ENCODE assay signal across 16 cellular contexts in the genomic region with DNA sequence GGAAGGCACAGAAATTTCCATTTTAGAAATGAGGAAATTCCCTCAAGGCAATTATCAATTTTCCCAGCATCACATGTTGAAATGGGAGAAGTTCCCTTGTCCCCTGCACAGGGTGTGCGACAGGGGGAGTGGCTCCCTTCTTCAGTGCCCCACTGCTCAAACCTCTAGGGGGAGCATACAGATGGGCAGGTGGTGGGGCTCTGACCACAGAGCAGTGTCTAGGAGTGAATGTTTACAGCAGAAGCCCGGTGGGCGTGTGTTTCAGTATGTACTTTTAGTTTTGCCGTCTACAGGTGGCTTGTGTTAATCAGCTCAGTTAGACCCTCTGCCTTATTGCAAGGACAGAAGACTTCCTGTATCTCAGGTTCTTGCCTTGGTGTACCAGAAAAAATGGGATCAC.
DNase-seq lines count a peak whose midpoint lies in the region; ATAC-seq and TF ChIP-seq lines count a peak whose summit lies in the region.
"Had no signal": no experiment of that assay in that cellular context is flagged by ENCODE, and none has a peak within 500 bp of the region (broad histone marks: within the 10 kb centered on the region; RNA-seq: fewer than 3 reads in every experiment).

No MANE protein-coding gene starts in this region.

- H3K4me3 ChIP-seq in PC-9: no peak overlapping the region
- H3K4me3 ChIP-seq: cardiac muscle cell, spleen had no signal

- TF ChIP-seq CTCF in GM10266 (IDR thresholded peaks at IDR 0.05; ENCODE audit: control insufficient read depth, insufficient read depth, low read depth, missing control alignments): peak; percentile 35
- no peak for TF ChIP-seq CTCF in PC-9 (conservative IDR thresholded peaks at IDR 0.05)

- CTCF ChIA-PET in PC-9 (lab: Charles Lee): no interaction called here

- BruUV-seq in PC-9 (replicated peaks; lab: Mats Ljungman, UMichigan): no TSS peak

- H3K27me3 ChIP-seq in PC-9 (ENCODE audit: insufficient read depth, low read depth): peaks cover 11% of the 10 kb centered on the region; the same call in 1 of the 2 replicates
- H3K27me3 ChIP-seq: cardiac muscle cell, spleen had no signal

- no peaks in the 10 kb centered on the region for H3K9me2 ChIP-seq in PC-9 (ENCODE audit: insufficient read depth)

- POLR2A ChIA-PET in PC-9 (lab: Charles Lee; ENCODE audit: unreplicated experiment): no interaction called here

- no peaks in the 10 kb centered on the region for H3F3A ChIP-seq in PC-9 (ENCODE audit: insufficient read depth, low read depth)

- H3K4me2 ChIP-seq in PC-9: no peak overlapping the region

- no peaks in the 10 kb centered on the region for H3K4me1 ChIP-seq in PC-9 (replicated peaks; ENCODE audit: insufficient read depth)

- no peak overlapping the region for H3K27ac ChIP-seq in PC-9
- H3K27ac ChIP-seq: cardiac muscle cell, HL-60, spleen had no signal

- H2AFZ ChIP-seq in PC-9: no peak overlapping the region

- no peaks in the 10 kb centered on the region for H4K20me1 ChIP-seq in PC-9 (ENCODE audit: insufficient read depth)

- no peaks in the 10 kb centered on the region for H3K79me2 ChIP-seq in PC-9 (ENCODE audit: low read depth)

- no peaks in the 10 kb centered on the region for H3K9me3 ChIP-seq in PC-9 (ENCODE audit: insufficient read depth, low read depth)

- intact Hi-C loops in PC-9 (cut with micrococcal nuclease; ENCODE audit: unreplicated experiment): no loop called here

- peak; percentile 84 for ATAC-seq in GM19395 (IDR thresholded peaks at IDR 0.05; ENCODE audit: unreplicated experiment)
- ATAC-seq in HG02588 (IDR thresholded peaks at IDR 0.05; ENCODE audit: unreplicated experiment): peak; percentile 88
- peak; percentile 89 for ATAC-seq in HG03460 (IDR thresholded peaks at IDR 0.05; ENCODE audit: unreplicated experiment)
- ATAC-seq: T-cell had no signal

- no peak for DNase-seq in GM10266 (ENCODE audit: extremely low spot score)
- no peak for DNase-seq in AML-193 (lab: John Stamatoyannopoulos, UW)
- DNase-seq in DMS153 (lab: John Stamatoyannopoulos, UW): no peak
- no peak for DNase-seq in PC-9
- no peak for DNase-seq in foreskin melanocyte
- DNase-seq: activated CD4-positive, alpha-beta T cell treated with anti-CD3 and anti-CD28 coated beads, Interleukin-2, amount 50 U/mL, for 48 hours; activated naive CD4-positive, alpha-beta T cell; DMS53; NCI-H524 treated with DMSO at 0.1 percent for 48 hours; spleen; T-cell had no signal

- no peaks in the 10 kb centered on the region for H3K36me3 ChIP-seq in PC-9 (ENCODE audit: low read depth)
- H3K36me3 ChIP-seq: cardiac muscle cell, spleen had no signal
